ENCODE assay signal across 11 cellular contexts in genomic region chr10:14200645-14201534, GRCh38.
DNase-seq lines count a peak whose midpoint lies in the region; ATAC-seq, FAIRE-seq and TF ChIP-seq lines count a peak whose summit lies in the region.
"Had no signal": no experiment of that assay in that cellular context is flagged by ENCODE, and none has a peak within 500 bp of the region (broad histone marks: within the 10 kb centered on the region; RNA-seq: fewer than 3 reads in every experiment).

No MANE protein-coding gene starts in this region.

- no peak for TF ChIP-seq POLR2A in GM12891 (IDR thresholded peaks at IDR 0.05; ENCODE audit: low read depth, low read length)

- FAIRE-seq in GM12891 (lab: Jason Lieb, UNC), result no peak
- FAIRE-seq: GM12892 had no signal

- peak; percentile 36 for TF ChIP-seq CTCF in fibroblast of the aortic adventitia (IDR thresholded peaks at IDR 0.05; ENCODE audit: insufficient read depth, low read length)

- DNase-seq in A172 (ENCODE audit: low spot score) (peak; percentile 30), Daoy (ENCODE audit: low read depth) (peak; percentile 40), RPMI8226 (peak; percentile 14), fibroblast of the aortic adventitia (ENCODE audit: low read depth) (no peak), GM12891 (ENCODE audit: insufficient read length, low spot score) (no peak), kidney glomerular epithelial cell (lab: John Stamatoyannopoulos, UW) (no peak)
- DNase-seq: effector CD8-positive, alpha-beta T cell; natural killer cell had no signal

- ATAC-seq in HG03432 (IDR thresholded peaks at IDR 0.05; ENCODE audit: unreplicated experiment), result no peak
- no peak for ATAC-seq in HG03108 (IDR thresholded peaks at IDR 0.05; ENCODE audit: unreplicated experiment)
- ATAC-seq: natural killer cell had no signal

- H3K4me3 ChIP-seq in fibroblast of the aortic adventitia (ENCODE audit: low read depth, low read length), result no peak overlapping the region

TF ChIP-seq in GM12891, 5 proteins besides CTCF, POLR2A, EP300 and RAD21:
- TF ChIP-seq POU2F2 (IDR thresholded peaks at IDR 0.05; ENCODE audit: low read depth, low read length) (no peak), TAF1 (IDR thresholded peaks at IDR 0.05; ENCODE audit: low read depth, low read length) (no peak), PAX5 (IDR thresholded peaks at IDR 0.05; ENCODE audit: insufficient read depth, low read length, severe bottlenecking) (no peak), SPI1 (IDR thresholded peaks at IDR 0.05; ENCODE audit: low read depth, low read length) (no peak), POLR2AphosphoS5 (IDR thresholded peaks at IDR 0.05; ENCODE audit: low read depth, low read length) (no peak)

Comparison
In these comparisons a context has a peak if more than half of its experiments do, and no peak if none do; other contexts are left out.
1. DNase-seq: peak in A172 (single experiment), Daoy (single experiment) and RPMI8226 (single experiment); none in fibroblast of the aortic adventitia (single experiment), GM12891 (single experiment) and kidney glomerular epithelial cell (single experiment).